ENCODE assay signal across 1 cellular context in the genomic region with DNA sequence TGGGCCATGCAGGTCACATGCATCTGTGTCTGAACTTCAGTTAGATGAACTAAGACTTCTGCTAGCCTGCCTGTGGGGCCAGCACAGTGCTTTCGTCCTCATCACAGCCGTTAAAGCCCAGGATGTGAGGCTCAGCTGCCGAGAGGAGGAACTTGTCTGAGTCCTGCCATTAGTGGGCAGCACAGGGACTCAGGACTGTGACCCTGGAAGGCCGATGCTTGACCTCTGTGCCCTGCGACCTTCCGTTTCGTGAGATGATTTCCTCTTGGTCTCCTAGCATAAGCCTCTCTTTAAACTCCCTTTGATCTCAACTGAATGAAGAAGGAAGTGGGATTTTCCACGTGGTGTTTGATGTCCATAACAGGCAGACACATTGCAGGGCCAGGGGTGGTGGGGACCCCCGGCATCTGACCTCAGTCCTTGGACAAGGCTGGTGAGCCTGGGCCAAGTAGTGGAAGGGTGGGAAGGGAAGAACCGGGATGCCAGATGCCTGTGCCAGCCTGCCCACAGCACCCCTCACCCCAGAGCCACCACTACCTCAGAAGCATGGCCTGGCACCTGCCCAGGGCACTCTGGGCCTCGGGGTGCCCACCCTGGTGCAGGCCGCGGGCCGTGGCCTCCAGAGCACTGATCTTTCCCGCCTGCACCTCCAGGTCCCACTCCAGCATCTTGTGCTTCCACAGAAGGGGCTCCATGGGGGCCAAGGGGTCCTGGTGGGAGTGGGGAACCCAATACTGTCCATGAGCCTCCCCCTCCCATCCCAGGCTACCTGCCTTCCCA.
TF ChIP-seq lines count a peak whose summit lies in the region.

No MANE protein-coding gene starts in this region.

TF ChIP-seq in WTC11, 78 proteins besides CTCF, POLR2A, EP300 and RAD21 (continued from another document):
- TF ChIP-seq, protein P1, sequence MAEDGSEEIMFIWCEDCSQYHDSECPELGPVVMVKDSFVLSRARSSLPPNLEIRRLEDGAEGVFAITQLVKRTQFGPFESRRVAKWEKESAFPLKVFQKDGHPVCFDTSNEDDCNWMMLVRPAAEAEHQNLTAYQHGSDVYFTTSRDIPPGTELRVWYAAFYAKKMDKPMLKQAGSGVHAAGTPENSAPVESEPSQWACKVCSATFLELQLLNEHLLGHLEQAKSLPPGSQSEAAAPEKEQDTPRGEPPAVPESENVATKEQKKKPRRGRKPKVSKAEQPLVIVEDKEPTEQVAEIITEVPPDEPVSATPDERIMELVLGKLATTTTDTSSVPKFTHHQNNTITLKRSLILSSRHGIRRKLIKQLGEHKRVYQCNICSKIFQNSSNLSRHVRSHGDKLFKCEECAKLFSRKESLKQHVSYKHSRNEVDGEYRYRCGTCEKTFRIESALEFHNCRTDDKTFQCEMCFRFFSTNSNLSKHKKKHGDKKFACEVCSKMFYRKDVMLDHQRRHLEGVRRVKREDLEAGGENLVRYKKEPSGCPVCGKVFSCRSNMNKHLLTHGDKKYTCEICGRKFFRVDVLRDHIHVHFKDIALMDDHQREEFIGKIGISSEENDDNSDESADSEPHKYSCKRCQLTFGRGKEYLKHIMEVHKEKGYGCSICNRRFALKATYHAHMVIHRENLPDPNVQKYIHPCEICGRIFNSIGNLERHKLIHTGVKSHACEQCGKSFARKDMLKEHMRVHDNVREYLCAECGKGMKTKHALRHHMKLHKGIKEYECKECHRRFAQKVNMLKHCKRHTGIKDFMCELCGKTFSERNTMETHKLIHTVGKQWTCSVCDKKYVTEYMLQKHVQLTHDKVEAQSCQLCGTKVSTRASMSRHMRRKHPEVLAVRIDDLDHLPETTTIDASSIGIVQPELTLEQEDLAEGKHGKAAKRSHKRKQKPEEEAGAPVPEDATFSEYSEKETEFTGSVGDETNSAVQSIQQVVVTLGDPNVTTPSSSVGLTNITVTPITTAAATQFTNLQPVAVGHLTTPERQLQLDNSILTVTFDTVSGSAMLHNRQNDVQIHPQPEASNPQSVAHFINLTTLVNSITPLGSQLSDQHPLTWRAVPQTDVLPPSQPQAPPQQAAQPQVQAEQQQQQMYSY (CRISPR knock-in tag; IDR thresholded peaks at IDR 0.05), result no peak
- no peak for TF ChIP-seq IRF2 (CRISPR knock-in tag; IDR thresholded peaks at IDR 0.05; ENCODE audit: borderline replicate concordance, low read depth)
- TF ChIP-seq TEAD4 (CRISPR knock-in tag; IDR thresholded peaks at IDR 0.05), result no peak
- TF ChIP-seq NFE2L1 (CRISPR knock-in tag; IDR thresholded peaks at IDR 0.05), result no peak
- TF ChIP-seq, protein P2, sequence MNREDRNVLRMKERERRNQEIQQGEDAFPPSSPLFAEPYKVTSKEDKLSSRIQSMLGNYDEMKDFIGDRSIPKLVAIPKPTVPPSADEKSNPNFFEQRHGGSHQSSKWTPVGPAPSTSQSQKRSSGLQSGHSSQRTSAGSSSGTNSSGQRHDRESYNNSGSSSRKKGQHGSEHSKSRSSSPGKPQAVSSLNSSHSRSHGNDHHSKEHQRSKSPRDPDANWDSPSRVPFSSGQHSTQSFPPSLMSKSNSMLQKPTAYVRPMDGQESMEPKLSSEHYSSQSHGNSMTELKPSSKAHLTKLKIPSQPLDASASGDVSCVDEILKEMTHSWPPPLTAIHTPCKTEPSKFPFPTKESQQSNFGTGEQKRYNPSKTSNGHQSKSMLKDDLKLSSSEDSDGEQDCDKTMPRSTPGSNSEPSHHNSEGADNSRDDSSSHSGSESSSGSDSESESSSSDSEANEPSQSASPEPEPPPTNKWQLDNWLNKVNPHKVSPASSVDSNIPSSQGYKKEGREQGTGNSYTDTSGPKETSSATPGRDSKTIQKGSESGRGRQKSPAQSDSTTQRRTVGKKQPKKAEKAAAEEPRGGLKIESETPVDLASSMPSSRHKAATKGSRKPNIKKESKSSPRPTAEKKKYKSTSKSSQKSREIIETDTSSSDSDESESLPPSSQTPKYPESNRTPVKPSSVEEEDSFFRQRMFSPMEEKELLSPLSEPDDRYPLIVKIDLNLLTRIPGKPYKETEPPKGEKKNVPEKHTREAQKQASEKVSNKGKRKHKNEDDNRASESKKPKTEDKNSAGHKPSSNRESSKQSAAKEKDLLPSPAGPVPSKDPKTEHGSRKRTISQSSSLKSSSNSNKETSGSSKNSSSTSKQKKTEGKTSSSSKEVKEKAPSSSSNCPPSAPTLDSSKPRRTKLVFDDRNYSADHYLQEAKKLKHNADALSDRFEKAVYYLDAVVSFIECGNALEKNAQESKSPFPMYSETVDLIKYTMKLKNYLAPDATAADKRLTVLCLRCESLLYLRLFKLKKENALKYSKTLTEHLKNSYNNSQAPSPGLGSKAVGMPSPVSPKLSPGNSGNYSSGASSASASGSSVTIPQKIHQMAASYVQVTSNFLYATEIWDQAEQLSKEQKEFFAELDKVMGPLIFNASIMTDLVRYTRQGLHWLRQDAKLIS (CRISPR knock-in tag; IDR thresholded peaks at IDR 0.05; ENCODE audit: borderline replicate concordance), result no peak
- TF ChIP-seq, protein P3, sequence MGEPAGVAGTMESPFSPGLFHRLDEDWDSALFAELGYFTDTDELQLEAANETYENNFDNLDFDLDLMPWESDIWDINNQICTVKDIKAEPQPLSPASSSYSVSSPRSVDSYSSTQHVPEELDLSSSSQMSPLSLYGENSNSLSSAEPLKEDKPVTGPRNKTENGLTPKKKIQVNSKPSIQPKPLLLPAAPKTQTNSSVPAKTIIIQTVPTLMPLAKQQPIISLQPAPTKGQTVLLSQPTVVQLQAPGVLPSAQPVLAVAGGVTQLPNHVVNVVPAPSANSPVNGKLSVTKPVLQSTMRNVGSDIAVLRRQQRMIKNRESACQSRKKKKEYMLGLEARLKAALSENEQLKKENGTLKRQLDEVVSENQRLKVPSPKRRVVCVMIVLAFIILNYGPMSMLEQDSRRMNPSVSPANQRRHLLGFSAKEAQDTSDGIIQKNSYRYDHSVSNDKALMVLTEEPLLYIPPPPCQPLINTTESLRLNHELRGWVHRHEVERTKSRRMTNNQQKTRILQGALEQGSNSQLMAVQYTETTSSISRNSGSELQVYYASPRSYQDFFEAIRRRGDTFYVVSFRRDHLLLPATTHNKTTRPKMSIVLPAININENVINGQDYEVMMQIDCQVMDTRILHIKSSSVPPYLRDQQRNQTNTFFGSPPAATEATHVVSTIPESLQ (CRISPR knock-in tag; IDR thresholded peaks at IDR 0.05), result no peak
- TF ChIP-seq, protein P4, sequence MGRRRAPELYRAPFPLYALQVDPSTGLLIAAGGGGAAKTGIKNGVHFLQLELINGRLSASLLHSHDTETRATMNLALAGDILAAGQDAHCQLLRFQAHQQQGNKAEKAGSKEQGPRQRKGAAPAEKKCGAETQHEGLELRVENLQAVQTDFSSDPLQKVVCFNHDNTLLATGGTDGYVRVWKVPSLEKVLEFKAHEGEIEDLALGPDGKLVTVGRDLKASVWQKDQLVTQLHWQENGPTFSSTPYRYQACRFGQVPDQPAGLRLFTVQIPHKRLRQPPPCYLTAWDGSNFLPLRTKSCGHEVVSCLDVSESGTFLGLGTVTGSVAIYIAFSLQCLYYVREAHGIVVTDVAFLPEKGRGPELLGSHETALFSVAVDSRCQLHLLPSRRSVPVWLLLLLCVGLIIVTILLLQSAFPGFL (CRISPR knock-in tag; IDR thresholded peaks at IDR 0.05; ENCODE audit: borderline replicate concordance), result no peak
- TF ChIP-seq, protein P5, sequence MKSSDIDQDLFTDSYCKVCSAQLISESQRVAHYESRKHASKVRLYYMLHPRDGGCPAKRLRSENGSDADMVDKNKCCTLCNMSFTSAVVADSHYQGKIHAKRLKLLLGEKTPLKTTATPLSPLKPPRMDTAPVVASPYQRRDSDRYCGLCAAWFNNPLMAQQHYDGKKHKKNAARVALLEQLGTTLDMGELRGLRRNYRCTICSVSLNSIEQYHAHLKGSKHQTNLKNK (CRISPR knock-in tag; IDR thresholded peaks at IDR 0.05), result no peak
- TF ChIP-seq FOXJ3 (CRISPR knock-in tag; IDR thresholded peaks at IDR 0.05; ENCODE audit: borderline replicate concordance), result no peak
- no peak for TF ChIP-seq ZNF671 (CRISPR knock-in tag; IDR thresholded peaks at IDR 0.05)
- no peak for TF ChIP-seq RELA (CRISPR knock-in tag; IDR thresholded peaks at IDR 0.05; ENCODE audit: borderline replicate concordance)
- no peak for TF ChIP-seq KAT7 (CRISPR knock-in tag; IDR thresholded peaks at IDR 0.05; ENCODE audit: borderline replicate concordance)
- no peak for TF ChIP-seq ZNF138 (CRISPR knock-in tag; conservative IDR thresholded peaks at IDR 0.05)
- TF ChIP-seq ESRRA (CRISPR knock-in tag; IDR thresholded peaks at IDR 0.05; ENCODE audit: borderline replicate concordance), result no peak
- TF ChIP-seq CREB1 (CRISPR knock-in tag; IDR thresholded peaks at IDR 0.05), result no peak
- TF ChIP-seq EMX1 (CRISPR knock-in tag; IDR thresholded peaks at IDR 0.05), result no peak
- TF ChIP-seq, protein P6, sequence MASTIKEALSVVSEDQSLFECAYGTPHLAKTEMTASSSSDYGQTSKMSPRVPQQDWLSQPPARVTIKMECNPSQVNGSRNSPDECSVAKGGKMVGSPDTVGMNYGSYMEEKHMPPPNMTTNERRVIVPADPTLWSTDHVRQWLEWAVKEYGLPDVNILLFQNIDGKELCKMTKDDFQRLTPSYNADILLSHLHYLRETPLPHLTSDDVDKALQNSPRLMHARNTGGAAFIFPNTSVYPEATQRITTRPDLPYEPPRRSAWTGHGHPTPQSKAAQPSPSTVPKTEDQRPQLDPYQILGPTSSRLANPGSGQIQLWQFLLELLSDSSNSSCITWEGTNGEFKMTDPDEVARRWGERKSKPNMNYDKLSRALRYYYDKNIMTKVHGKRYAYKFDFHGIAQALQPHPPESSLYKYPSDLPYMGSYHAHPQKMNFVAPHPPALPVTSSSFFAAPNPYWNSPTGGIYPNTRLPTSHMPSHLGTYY (CRISPR knock-in tag; IDR thresholded peaks at IDR 0.05), result no peak
- TF ChIP-seq, protein P7, sequence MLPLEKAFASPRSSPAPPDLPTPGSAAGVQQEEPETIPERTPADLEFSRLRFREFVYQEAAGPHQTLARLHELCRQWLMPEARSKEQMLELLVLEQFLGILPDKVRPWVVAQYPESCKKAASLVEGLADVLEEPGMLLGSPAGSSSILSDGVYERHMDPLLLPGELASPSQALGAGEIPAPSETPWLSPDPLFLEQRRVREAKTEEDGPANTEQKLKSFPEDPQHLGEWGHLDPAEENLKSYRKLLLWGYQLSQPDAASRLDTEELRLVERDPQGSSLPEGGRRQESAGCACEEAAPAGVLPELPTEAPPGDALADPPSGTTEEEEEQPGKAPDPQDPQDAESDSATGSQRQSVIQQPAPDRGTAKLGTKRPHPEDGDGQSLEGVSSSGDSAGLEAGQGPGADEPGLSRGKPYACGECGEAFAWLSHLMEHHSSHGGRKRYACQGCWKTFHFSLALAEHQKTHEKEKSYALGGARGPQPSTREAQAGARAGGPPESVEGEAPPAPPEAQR (CRISPR knock-in tag; IDR thresholded peaks at IDR 0.05), result no peak
